Comparison of ENCODE assay signal across 8 cellular contexts in genomic region chr14:20412422-20412821, GRCh38. TPM values are rescaled to one million over a fixed set of nuclear protein-coding genes. Genes with fewer than 3 reads are reported as not detected.
DNase-seq lines count a peak whose midpoint lies in the region; ATAC-seq, FAIRE-seq and TF ChIP-seq lines count a peak whose summit lies in the region.

No MANE protein-coding gene starts in this region.

- DNase-seq in activated naive CD8-positive, alpha-beta T cell treated with anti-CD3 and anti-CD28 coated beads, Interleukin-2, amount 10 ng/mL, durations not matched to agents 7 days and 5 days: no peak
- DNase-seq in keratinocyte (ENCODE audit: low read depth, low spot score): no peak
- DNase-seq in suprapubic skin (ENCODE audit: low spot score in 2 of 2): no peak
- DNase-seq in NOMO-1 treated with DMSO at 0.1 percent for 48 hours (lab: John Stamatoyannopoulos, UW; ENCODE audit: unreplicated experiment): no peak
- no peak for DNase-seq in NCI-H2107 treated with DMSO at 0.1 percent for 48 hours (lab: John Stamatoyannopoulos, UW; ENCODE audit: unreplicated experiment)

- FAIRE-seq in keratinocyte (lab: Jason Lieb, UNC): no peak

- H4K20me1 ChIP-seq in keratinocyte (ENCODE audit: control insufficient read depth, extremely low read depth, insufficient read depth, low read length): no peaks in the 10 kb centered on the region

- no peak for TF ChIP-seq POLR2A in suprapubic skin (IDR thresholded peaks at IDR 0.05)

- POLR2A ChIA-PET in activated naive CD8-positive, alpha-beta T cell treated with anti-CD3 and anti-CD28 coated beads, Interleukin-2, amount 10 ng/mL, durations not matched to agents 7 days and 5 days (lab: Charles Lee): interaction anchor here (0.6 to 3.8 kb wide), 7 partner anchors 39 to 71 kb away, joined by 4 to 31 read pairs (median 9); partner anchors contain the start of genes APEX1, OSGEP, PARP2 and PIP4P1

- H3K4me1 ChIP-seq in keratinocyte (ENCODE audit: control insufficient read depth, extremely low read depth, insufficient read depth, low read length) (peaks cover 6% of the 10 kb centered on the region), suprapubic skin (peaks cover 22% of the 10 kb centered on the region)

- no peak for TF ChIP-seq EP300 in suprapubic skin (IDR thresholded peaks at IDR 0.05)

- dilution Hi-C loops in keratinocyte (cut with MboI; ENCODE audit: extremely low pct_ligation_motif_present, low sequenced_read_pairs): no loop called here

- H3K4me3 Mint-ChIP-seq in activated naive CD8-positive, alpha-beta T cell treated with anti-CD3 and anti-CD28 coated beads, Interleukin-2, amount 10 ng/mL, durations not matched to agents 7 days and 5 days: peak overlapping the region; percentile 99

- peak overlapping the region; percentile 92 for H3K27ac ChIP-seq in 22Rv1
- H3K27ac ChIP-seq in keratinocyte (ENCODE audit: control insufficient read depth, insufficient read depth, low read length): peak overlapping the region; percentile 83
- peak overlapping the region; percentile 96 for H3K27ac ChIP-seq in suprapubic skin

- H3K9me3 ChIP-seq in keratinocyte (ENCODE audit: control insufficient read depth, low read depth, low read length) (no peaks in the 10 kb centered on the region), suprapubic skin (no peaks in the 10 kb centered on the region)

- WGBS in suprapubic skin: 5% methylated on average over 8 of the region's 8 CpGs

- no peaks in the 10 kb centered on the region for H3K9me3 Mint-ChIP-seq in activated naive CD8-positive, alpha-beta T cell treated with anti-CD3 and anti-CD28 coated beads, Interleukin-2, amount 10 ng/mL, durations not matched to agents 7 days and 5 days

- peak overlapping the region; percentile 72 to 93 (median 82) for H3K4me3 ChIP-seq in keratinocyte (ENCODE audit: control insufficient read depth in 2 of 3, extremely low read depth in 1 of 3, insufficient read depth in 2 of 3, low read depth in 1 of 3, low read length in 3 of 3)
- peak overlapping the region; percentile 78 for H3K4me3 ChIP-seq in suprapubic skin

- no peak for TF ChIP-seq CTCF in 22Rv1 (IDR thresholded peaks at IDR 0.05)
- TF ChIP-seq CTCF in keratinocyte (optimal IDR thresholded peaks at IDR 0.05 in 1 of 3, IDR thresholded peaks at IDR 0.05 in 1 of 3, conservative IDR thresholded peaks at IDR 0.05 in 1 of 3; ENCODE audit: extremely low read depth in 1 of 3, insufficient read depth in 2 of 3, low read length in 3 of 3): no peak
- TF ChIP-seq CTCF in suprapubic skin (IDR thresholded peaks at IDR 0.05): no peak

- H3K27me3 ChIP-seq in keratinocyte (ENCODE audit: control insufficient read depth, extremely low read depth, insufficient read depth, low read length): no peaks in the 10 kb centered on the region
- H3K27me3 ChIP-seq in suprapubic skin: no peaks in the 10 kb centered on the region

- peaks cover 5 to 9% of the 10 kb centered on the region in 2 experiments for H3K36me3 ChIP-seq in keratinocyte (ENCODE audit: control insufficient read depth in 2 of 2, extremely low read depth in 1 of 2, insufficient read depth in 2 of 2, low read length in 2 of 2)
- H3K36me3 ChIP-seq in suprapubic skin: peaks cover 11% of the 10 kb centered on the region

- peak overlapping the region; percentile 90 for H3K9ac ChIP-seq in keratinocyte (ENCODE audit: control insufficient read depth, extremely low read depth, insufficient read depth, low read length)

- no peaks in the 10 kb centered on the region for H3K9me1 ChIP-seq in keratinocyte (ENCODE audit: control insufficient read depth, extremely low read depth, insufficient read depth, low read length)

- H3K27ac Mint-ChIP-seq in activated naive CD8-positive, alpha-beta T cell treated with anti-CD3 and anti-CD28 coated beads, Interleukin-2, amount 10 ng/mL, durations not matched to agents 7 days and 5 days: peak overlapping the region; percentile 99

- H2AFZ ChIP-seq in keratinocyte (ENCODE audit: control insufficient read depth, low read length): no peak overlapping the region

- H3K27me3 Mint-ChIP-seq in activated naive CD8-positive, alpha-beta T cell treated with anti-CD3 and anti-CD28 coated beads, Interleukin-2, amount 10 ng/mL, durations not matched to agents 7 days and 5 days: no peaks in the 10 kb centered on the region

- H3K36me3 Mint-ChIP-seq in activated naive CD8-positive, alpha-beta T cell treated with anti-CD3 and anti-CD28 coated beads, Interleukin-2, amount 10 ng/mL, durations not matched to agents 7 days and 5 days: peaks cover 10% of the 10 kb centered on the region

- peaks cover 21% of the 10 kb centered on the region for H3K79me2 ChIP-seq in keratinocyte (ENCODE audit: control insufficient read depth, insufficient read depth, low read length)

- H3K4me1 Mint-ChIP-seq in activated naive CD8-positive, alpha-beta T cell treated with anti-CD3 and anti-CD28 coated beads, Interleukin-2, amount 10 ng/mL, durations not matched to agents 7 days and 5 days: peaks cover 38% of the 10 kb centered on the region

- peak overlapping the region; percentile 77 for H3K4me2 ChIP-seq in keratinocyte (ENCODE audit: control insufficient read depth, extremely low read depth, insufficient read depth, low read depth, low read length)

- ATAC-seq in GM18907 (IDR thresholded peaks at IDR 0.05; ENCODE audit: unreplicated experiment) (peak; percentile 61), HG03196 (IDR thresholded peaks at IDR 0.05; ENCODE audit: unreplicated experiment) (peak; percentile 42)
- ATAC-seq in activated naive CD8-positive, alpha-beta T cell treated with anti-CD3 and anti-CD28 coated beads, Interleukin-2, amount 10 ng/mL, durations not matched to agents 7 days and 5 days (ENCODE audit: low read depth): peak; percentile 12

RNA-seq across cellular contexts. Expression of gene TEP1, which starts 0.9 kb away (rescaled TPM):
- total RNA-seq in activated naive CD8-positive, alpha-beta T cell treated with anti-CD3 and anti-CD28 coated beads, Interleukin-2, amount 10 ng/mL, durations not matched to agents 7 days and 5 days: 10 to 100 TPM; 57.9 to 68.3 TPM
- polyA plus RNA-seq in keratinocyte: 12.5 to 16.6 TPM (median 12.8 TPM) in 3 replicates
- 14.3 TPM for polyA plus RNA-seq in keratinocyte (2011; ENCODE audit: low read depth)
- polyA plus RNA-seq in keratinocyte (2011; cell fraction: cytosol; rRNA removed): 5.5 and 8.1 TPM in 2 replicates
- 66.0 and 69.7 TPM in 2 replicates for polyA plus RNA-seq in keratinocyte (2011; cell fraction: nucleus; rRNA removed)
- 11.8 and 13.7 TPM in 2 replicates for polyA plus RNA-seq in keratinocyte (2012; ENCODE audit: low replicate concordance)
- 28.9 to 36.6 TPM (median 36.0 TPM) in 3 replicates for polyA minus RNA-seq in keratinocyte
- polyA minus RNA-seq in keratinocyte (2011; cell fraction: cytosol; rRNA and poly(A)+ RNA removed): 6.7 TPM
- polyA minus RNA-seq in keratinocyte (2011; cell fraction: nucleus; rRNA and poly(A)+ RNA removed): 36.3 and 58.8 TPM in 2 replicates
- 10 to 100 TPM; 16.3 to 34.0 (median 25.1) TPM for total RNA-seq in suprapubic skin

RNA-seq across cellular contexts. Expression of gene KLHL33, which starts 23.5 kb away (rescaled TPM):
- total RNA-seq in activated naive CD8-positive, alpha-beta T cell treated with anti-CD3 and anti-CD28 coated beads, Interleukin-2, amount 10 ng/mL, durations not matched to agents 7 days and 5 days: 1 to 10 TPM; 3.4 to 3.6 TPM
- not detected in 3 replicates for polyA plus RNA-seq in keratinocyte
- polyA plus RNA-seq in keratinocyte (2011; ENCODE audit: low read depth): not detected
- not detected in 2 replicates for polyA plus RNA-seq in keratinocyte (2011; cell fraction: cytosol; rRNA removed)
- polyA plus RNA-seq in keratinocyte (2011; cell fraction: nucleus; rRNA removed): not detected in 2 replicates
- not detected in 2 replicates for polyA plus RNA-seq in keratinocyte (2012; ENCODE audit: low replicate concordance)
- not detected in 3 replicates for polyA minus RNA-seq in keratinocyte
- not detected for polyA minus RNA-seq in keratinocyte (2011; cell fraction: cytosol; rRNA and poly(A)+ RNA removed)
- polyA minus RNA-seq in keratinocyte (2011; cell fraction: nucleus; rRNA and poly(A)+ RNA removed): not detected in 2 replicates
- total RNA-seq in suprapubic skin: under 1 TPM in 1 of 4 donors, not detected in 3; 0.08 TPM

RNA-seq across cellular contexts. Expression of gene OSGEP, which starts 42.2 kb away (rescaled TPM):
- total RNA-seq in activated naive CD8-positive, alpha-beta T cell treated with anti-CD3 and anti-CD28 coated beads, Interleukin-2, amount 10 ng/mL, durations not matched to agents 7 days and 5 days: 10 to 100 TPM; 63.5 to 65.3 TPM
- polyA plus RNA-seq in keratinocyte: 28.8 to 36.6 TPM (median 34.5 TPM) in 3 replicates
- 16.4 TPM for polyA plus RNA-seq in keratinocyte (2011; ENCODE audit: low read depth)
- 12.6 and 16.2 TPM in 2 replicates for polyA plus RNA-seq in keratinocyte (2011; cell fraction: cytosol; rRNA removed)
- polyA plus RNA-seq in keratinocyte (2011; cell fraction: nucleus; rRNA removed): 88.7 and 89.7 TPM in 2 replicates
- polyA plus RNA-seq in keratinocyte (2012; ENCODE audit: low replicate concordance): 12.0 and 22.3 TPM in 2 replicates
- 23.5 to 35.4 TPM (median 27.6 TPM) in 3 replicates for polyA minus RNA-seq in keratinocyte
- polyA minus RNA-seq in keratinocyte (2011; cell fraction: cytosol; rRNA and poly(A)+ RNA removed): 21.3 TPM
- 23.6 and 26.4 TPM in 2 replicates for polyA minus RNA-seq in keratinocyte (2011; cell fraction: nucleus; rRNA and poly(A)+ RNA removed)
- total RNA-seq in suprapubic skin: 10 to 100 TPM; 40.8 to 91.0 (median 44.8) TPM

RNA-seq across cellular contexts. Expression of gene APEX1, which starts 42.6 kb away (rescaled TPM):
- 100 to 1,000 TPM; 118 to 123 TPM for total RNA-seq in activated naive CD8-positive, alpha-beta T cell treated with anti-CD3 and anti-CD28 coated beads, Interleukin-2, amount 10 ng/mL, durations not matched to agents 7 days and 5 days
- polyA plus RNA-seq in keratinocyte: 211 to 234 TPM (median 212 TPM) in 3 replicates
- polyA plus RNA-seq in keratinocyte (2011; ENCODE audit: low read depth): 88.5 TPM
- 197 and 230 TPM in 2 replicates for polyA plus RNA-seq in keratinocyte (2011; cell fraction: cytosol; rRNA removed)
- polyA plus RNA-seq in keratinocyte (2011; cell fraction: nucleus; rRNA removed): 218 and 243 TPM in 2 replicates
- polyA plus RNA-seq in keratinocyte (2012; ENCODE audit: low replicate concordance): 92.5 and 147 TPM in 2 replicates
- 160 to 254 TPM (median 181 TPM) in 3 replicates for polyA minus RNA-seq in keratinocyte
- 72.9 TPM for polyA minus RNA-seq in keratinocyte (2011; cell fraction: cytosol; rRNA and poly(A)+ RNA removed)
- 27.0 and 46.1 TPM in 2 replicates for polyA minus RNA-seq in keratinocyte (2011; cell fraction: nucleus; rRNA and poly(A)+ RNA removed)
- 100 to 1,000 TPM; 119 to 133 (median 129) TPM for total RNA-seq in suprapubic skin

RNA-seq across cellular contexts. Expression of gene PIP4P1, which starts 48.8 kb away (rescaled TPM):
- 10 to 100 TPM; 42.4 to 45.8 TPM for total RNA-seq in activated naive CD8-positive, alpha-beta T cell treated with anti-CD3 and anti-CD28 coated beads, Interleukin-2, amount 10 ng/mL, durations not matched to agents 7 days and 5 days
- 34.4 to 37.5 TPM (median 35.6 TPM) in 3 replicates for polyA plus RNA-seq in keratinocyte
- 6.4 TPM for polyA plus RNA-seq in keratinocyte (2011; ENCODE audit: low read depth)
- 20.7 and 21.3 TPM in 2 replicates for polyA plus RNA-seq in keratinocyte (2011; cell fraction: cytosol; rRNA removed)
- polyA plus RNA-seq in keratinocyte (2011; cell fraction: nucleus; rRNA removed): 54.0 and 78.6 TPM in 2 replicates
- 20.7 and 53.9 TPM in 2 replicates for polyA plus RNA-seq in keratinocyte (2012; ENCODE audit: low replicate concordance)
- polyA minus RNA-seq in keratinocyte: 21.7 to 49.1 TPM (median 24.5 TPM) in 3 replicates
- polyA minus RNA-seq in keratinocyte (2011; cell fraction: cytosol; rRNA and poly(A)+ RNA removed): 13.2 TPM
- polyA minus RNA-seq in keratinocyte (2011; cell fraction: nucleus; rRNA and poly(A)+ RNA removed): 8.8 and 17.1 TPM in 2 replicates
- total RNA-seq in suprapubic skin: 10 to 100 TPM; 23.7 to 36.5 (median 28.9) TPM

Comparison
In these comparisons a context has a peak if more than half of its experiments do, and no peak if none do; other contexts are left out.
1. RNA of gene KLHL33, which starts 23.5 kb away (total RNA-seq): 3.4 to 3.6 TPM in activated naive CD8-positive, alpha-beta T cell treated with anti-CD3 and anti-CD28 coated beads, Interleukin-2, amount 10 ng/mL, durations not matched to agents 7 days and 5 days; 0.08 TPM in suprapubic skin; every median in the first group is over 4 times any median in the second.
2. Peak in every context shown above with its lines, with median percentiles within 50 percentile points of each other: H3K27ac ChIP-seq and ATAC-seq.